Comparison of ENCODE assay signal across 12 cellular contexts in the genomic region with DNA sequence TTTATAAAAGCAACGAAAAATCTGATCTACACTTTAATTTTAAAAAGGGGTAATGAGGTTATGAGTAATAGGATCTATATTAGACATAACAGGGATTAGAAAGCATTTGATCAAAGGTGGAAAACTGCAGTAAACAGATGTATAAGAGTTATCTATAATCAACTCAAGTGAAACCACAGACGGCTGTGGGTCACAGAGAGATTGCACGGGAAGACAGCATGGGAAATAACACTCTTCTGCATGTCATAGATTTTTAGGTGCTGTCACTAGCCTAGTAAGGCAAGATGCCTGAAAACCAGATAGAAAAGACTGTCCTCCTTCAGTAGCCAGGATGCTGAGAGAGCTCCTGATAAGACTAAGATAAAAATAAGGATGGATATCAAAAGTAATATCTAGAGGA. TPM values are rescaled to one million over a fixed set of nuclear protein-coding genes. Genes with fewer than 3 reads are reported as not detected.
A peak's percentile ranks its signal among the peaks of the same experiment; 100 is the strongest.
DNase-seq lines count a peak whose midpoint lies in the region; ATAC-seq and TF ChIP-seq lines count a peak whose summit lies in the region.
"Had no signal": no experiment of that assay in that cellular context is flagged by ENCODE, and none has a peak within 500 bp of the region (broad histone marks: within the 10 kb centered on the region; RNA-seq: fewer than 3 reads in every experiment).

No MANE protein-coding gene starts in this region.

- DNase-seq in left ventricle myocardium inferior (no peak), Right ventricle myocardium superior (no peak), transverse colon (no peak), AG20443 (ENCODE audit: low spot score) (no peak), cardiac septum (ENCODE audit: low spot score) (no peak), foreskin keratinocyte (no peak)
- DNase-seq in effector memory CD4-positive, alpha-beta T cell, result peak in 1 of 3 donors; percentile 37
- DNase-seq: Caco-2, islet precursor cell, NCI-H1694 had no signal

- H3K4me1 ChIP-seq in left ventricle myocardium inferior (peaks cover 53% of the 10 kb centered on the region), transverse colon (peaks cover 14 to 55% (median 35%) of the 10 kb centered on the region in 4 donors), foreskin keratinocyte (peaks cover 24% of the 10 kb centered on the region)
- H3K4me1 ChIP-seq in effector memory CD4-positive, alpha-beta T cell (ENCODE audit: control insufficient read depth, insufficient read depth, low read length, poor library complexity, severe bottlenecking), result peaks cover 60% of the 10 kb centered on the region
- H3K4me1 ChIP-seq: Caco-2 had no signal

- TF ChIP-seq CTCF in left ventricle myocardium inferior (IDR thresholded peaks at IDR 0.05; ENCODE audit: borderline replicate concordance) (no peak), VCaP (conservative IDR thresholded peaks at IDR 0.05) (no peak), transverse colon (IDR thresholded peaks at IDR 0.05) (no peak), foreskin keratinocyte (conservative IDR thresholded peaks at IDR 0.05) (no peak)

- intact Hi-C loops in left ventricle myocardium inferior (cut with micrococcal nuclease), result no loop called here
- intact Hi-C loops in Right ventricle myocardium superior (cut with DNase I), result no loop called here
- intact Hi-C loops in transverse colon (cut with DNase I; ENCODE audit: low total_unique reads), result no loop called here
- intact Hi-C loops in cardiac septum (cut with DNase I), result no loop called here

- 47 to 56% methylated on average over 3 of the region's 3 CpGs for WGBS in transverse colon (ENCODE audit: low coverage in 1 of 2), 2 donors

- H3K9me3 ChIP-seq in left ventricle myocardium inferior (replicated peaks), result no peaks in the 10 kb centered on the region
- no peaks in the 10 kb centered on the region for H3K9me3 ChIP-seq in effector memory CD4-positive, alpha-beta T cell (ENCODE audit: control insufficient read depth, low read length)
- H3K9me3 ChIP-seq in transverse colon, result no peaks in the 10 kb centered on the region
- H3K9me3 ChIP-seq: Caco-2 had no signal

- peak overlapping the region; percentile 82 for H3K4me3 ChIP-seq in left ventricle myocardium inferior
- H3K4me3 ChIP-seq in effector memory CD4-positive, alpha-beta T cell (ENCODE audit: insufficient read depth, low read depth, low read length, poor library complexity, severe bottlenecking), result peak overlapping the region; percentile 72
- peak overlapping the region in 1 of 4 donors; percentile 58 for H3K4me3 ChIP-seq in transverse colon

- no peak for ATAC-seq in Right ventricle myocardium superior (ENCODE audit: poor library complexity)
- no peak for ATAC-seq in foreskin keratinocyte
- ATAC-seq: Right ventricle myocardium inferior had no signal

- in situ Hi-C loops in transverse colon (cut with MboI; ENCODE audit: low pct_ligation_motif_present in 1 of 4, low pct_unique_long_range_greater_than_20kb in 1 of 4, low sequenced_read_pairs in 3 of 4), result no loop called here

- TF ChIP-seq EP300 in transverse colon (IDR thresholded peaks at IDR 0.05; ENCODE audit: low read depth), result no peak

- H3K27me3 ChIP-seq in left ventricle myocardium inferior (ENCODE audit: low read depth) (no peaks in the 10 kb centered on the region), transverse colon (no peaks in the 10 kb centered on the region), foreskin keratinocyte (no peaks in the 10 kb centered on the region)
- H3K27me3 ChIP-seq in effector memory CD4-positive, alpha-beta T cell (replicated peaks; ENCODE audit: control insufficient read depth, insufficient read depth, low read length, poor library complexity, severe bottlenecking), result no peaks in the 10 kb centered on the region

- no peak for TF ChIP-seq POLR2A in transverse colon (IDR thresholded peaks at IDR 0.05)

- H3K36me3 ChIP-seq in left ventricle myocardium inferior (no peaks in the 10 kb centered on the region), transverse colon (no peaks in the 10 kb centered on the region)
- H3K36me3 ChIP-seq in effector memory CD4-positive, alpha-beta T cell (ENCODE audit: control insufficient read depth, insufficient read depth, low read length), result no peaks in the 10 kb centered on the region

- H3K27ac ChIP-seq in left ventricle myocardium inferior (replicated peaks) (peak overlapping the region; percentile 92), VCaP (peak overlapping the region; percentile 96), transverse colon (peak overlapping the region; percentile 87 to 96 (median 91)), foreskin keratinocyte (no peak overlapping the region)
- peak overlapping the region; percentile 83 for H3K27ac ChIP-seq in effector memory CD4-positive, alpha-beta T cell (ENCODE audit: insufficient read depth, low read length, poor library complexity, severe bottlenecking)

RNA-seq across cellular contexts. Expression of a gene that starts 1.8 kb away (rescaled TPM):
- 4.2 TPM for total RNA-seq in left ventricle myocardium inferior
- total RNA-seq in Right ventricle myocardium superior, result 4.3 TPM
- 1 to 10 TPM; 2.2 to 9.2 (median 4.4) TPM for total RNA-seq in transverse colon
- total RNA-seq in cardiac septum, result 6.9 TPM
- 6.8 and 7.5 TPM in 2 replicates for total RNA-seq in foreskin keratinocyte
- 5.9 and 8.8 TPM in 2 replicates for polyA plus RNA-seq in foreskin keratinocyte

RNA-seq across cellular contexts. Expression of a gene that starts 15.8 kb away (rescaled TPM):
- 5.1 TPM for total RNA-seq in left ventricle myocardium inferior
- total RNA-seq in Right ventricle myocardium superior, result 7.3 TPM
- total RNA-seq in transverse colon, result 1 to 10 TPM; 1.8 to 6.8 (median 5.3) TPM
- 8.3 TPM for total RNA-seq in cardiac septum
- total RNA-seq in foreskin keratinocyte, result 8.6 and 9.7 TPM in 2 replicates
- polyA plus RNA-seq in foreskin keratinocyte, result 1.6 and 1.7 TPM in 2 replicates

RNA-seq across cellular contexts. Expression of a gene that starts 54.3 kb away (rescaled TPM):
- total RNA-seq in left ventricle myocardium inferior (not detected), Right ventricle myocardium superior (not detected), transverse colon (1 to 10 TPM in 1 of 4 donors, under 1 TPM in 2, not detected in 1; 0.55 to 3.6 (median 0.95) TPM), cardiac septum (not detected), foreskin keratinocyte (not detected in 2 replicates)
- polyA plus RNA-seq in foreskin keratinocyte, result 0.01 TPM in 1 of 2 replicates, not detected in the other
- total RNA-seq: Caco-2, Right ventricle myocardium inferior had no signal
